17 cellular contexts compared by ENCODE assay signal in the genomic region with DNA sequence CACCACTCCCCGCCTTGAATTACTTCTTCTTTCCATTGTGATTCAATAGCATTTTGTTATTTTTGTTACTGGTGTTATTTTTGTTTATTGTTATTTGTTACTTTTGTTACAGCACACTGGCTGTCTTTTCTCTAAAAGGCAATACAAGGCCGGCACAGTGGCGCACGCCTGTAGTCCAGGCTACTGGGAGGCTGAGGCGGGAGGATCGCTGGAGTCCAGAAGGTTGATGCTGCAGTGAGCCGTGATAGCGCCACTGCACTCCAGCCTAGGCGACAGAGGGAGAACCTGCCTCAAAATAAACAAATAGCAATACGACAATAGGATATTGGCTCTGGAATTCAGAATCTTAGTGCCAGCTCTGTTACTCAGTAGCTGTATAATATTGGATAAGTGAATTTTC. TPM values are rescaled to one million over a fixed set of nuclear protein-coding genes. Genes with fewer than 3 reads are reported as not detected.
DNase-seq lines count a peak whose midpoint lies in the region; ATAC-seq and TF ChIP-seq lines count a peak whose summit lies in the region.
"Had no signal": no experiment of that assay in that cellular context is flagged by ENCODE, and none has a peak within 500 bp of the region (broad histone marks: within the 10 kb centered on the region; RNA-seq: fewer than 3 reads in every experiment).

No MANE protein-coding gene starts in this region.

- CTCF ChIA-PET in HCT116 (lab: Charles Lee), result no interaction called here

- H3K27ac Mint-ChIP-seq in T-helper 2 cell treated with Interferon-gamma antibody and Interleukin-4, amounts not matched to agents 5 μg/mL and 100 μg/mL, for 36 hours, result peak overlapping the region; percentile 65
- H3K27ac Mint-ChIP-seq in activated T-helper 2 cell treated with anti-CD3 and anti-CD28 coated beads, Interferon-gamma antibody, Interleukin-2, Interleukin-4, amounts not matched to agents 10 μg/mL and 5 μg/mL and 100 μg/mL, durations not matched to agents 14 hours and 24 hours and 36 hours, result no peak overlapping the region
- no peak overlapping the region for H3K27ac Mint-ChIP-seq in neural crest cell (ENCODE audit: unreplicated experiment)

- peak overlapping the region; percentile 82 for H3K4me2 ChIP-seq in HCT116 (ENCODE audit: low read length)

- H3K36me3 ChIP-seq in HCT116 (ENCODE audit: control insufficient read depth in 1 of 2, insufficient read depth in 2 of 2, low read length in 2 of 2), result no peaks in the 10 kb centered on the region; a peak in 1 of 4 replicates

- no peak overlapping the region for H3K27ac ChIP-seq in HCT116 (ENCODE audit: low read depth, low read length)

- no peak for TF ChIP-seq POLR2A in HCT116 (IDR thresholded peaks at IDR 0.05; ENCODE audit: borderline replicate concordance, extremely low read depth, insufficient read depth, insufficient read length)

- H3K9me3 Mint-ChIP-seq in T-helper 2 cell treated with Interferon-gamma antibody and Interleukin-4, amounts not matched to agents 5 μg/mL and 100 μg/mL, for 36 hours, result no peaks in the 10 kb centered on the region
- H3K9me3 Mint-ChIP-seq in activated T-helper 2 cell treated with anti-CD3 and anti-CD28 coated beads, Interferon-gamma antibody, Interleukin-2, Interleukin-4, amounts not matched to agents 10 μg/mL and 5 μg/mL and 100 μg/mL, durations not matched to agents 14 hours and 24 hours and 36 hours, result no peaks in the 10 kb centered on the region
- peaks cover 5% of the 10 kb centered on the region for H3K9me3 Mint-ChIP-seq in neural crest cell
- H3K9me3 Mint-ChIP-seq: activated B cell treated with CpG ODN at 0.5 μM for 24 hours; activated T-helper 1 cell treated with anti-CD3 and anti-CD28 coated beads, Interleukin-12 subunit alpha, Interleukin-12 subunit beta, Interleukin-2, Interleukin-4 antibody, amounts not matched to agents 30 ng/mL and 10 ng/mL and 1 ng/mL, durations not matched to agents 14 hours and 24 hours and 36 hours had no signal

- H3K4me1 Mint-ChIP-seq in T-helper 2 cell treated with Interferon-gamma antibody and Interleukin-4, amounts not matched to agents 5 μg/mL and 100 μg/mL, for 36 hours (ENCODE audit: low read depth), result peaks cover 10% of the 10 kb centered on the region
- peaks cover 18% of the 10 kb centered on the region for H3K4me1 Mint-ChIP-seq in activated T-helper 2 cell treated with anti-CD3 and anti-CD28 coated beads, Interferon-gamma antibody, Interleukin-2, Interleukin-4, amounts not matched to agents 10 μg/mL and 5 μg/mL and 100 μg/mL, durations not matched to agents 14 hours and 24 hours and 36 hours (ENCODE audit: low read depth)
- no peaks in the 10 kb centered on the region for H3K4me1 Mint-ChIP-seq in neural crest cell

- H3K9ac ChIP-seq in HCT116 (ENCODE audit: low read length), result no peak overlapping the region

- peaks cover 0 to 5% of the 10 kb centered on the region in 2 experiments; a peak in 1 of 4 replicates for H3K4me1 ChIP-seq in HCT116 (ENCODE audit: control insufficient read depth in 1 of 2, insufficient read depth in 2 of 2, low read length in 2 of 2)

- no peak overlapping the region for H2AFZ ChIP-seq in HCT116 (ENCODE audit: low read depth, low read length, poor library complexity, severe bottlenecking)

- peaks cover 11% of the 10 kb centered on the region for H3K36me3 Mint-ChIP-seq in T-helper 2 cell treated with Interferon-gamma antibody and Interleukin-4, amounts not matched to agents 5 μg/mL and 100 μg/mL, for 36 hours (ENCODE audit: low read depth)
- peaks cover 18% of the 10 kb centered on the region for H3K36me3 Mint-ChIP-seq in activated T-helper 2 cell treated with anti-CD3 and anti-CD28 coated beads, Interferon-gamma antibody, Interleukin-2, Interleukin-4, amounts not matched to agents 10 μg/mL and 5 μg/mL and 100 μg/mL, durations not matched to agents 14 hours and 24 hours and 36 hours (ENCODE audit: low read depth)
- H3K36me3 Mint-ChIP-seq in neural crest cell (ENCODE audit: low read depth), result peaks cover 6% of the 10 kb centered on the region

- intact Hi-C loops in HCT116 (cut with micrococcal nuclease), result no loop called here
- intact Hi-C loops in activated T-helper 2 cell treated with anti-CD3 and anti-CD28 coated beads, Interferon-gamma antibody, Interleukin-2, Interleukin-4, amounts not matched to agents 10 μg/mL and 5 μg/mL and 100 μg/mL, durations not matched to agents 14 hours and 24 hours and 36 hours (cut with micrococcal nuclease), result loop anchor here (10.0 kb wide), 1 partner anchor 247 kb away; a partner anchor contains a TSS

- H3K9me2 ChIP-seq in HCT116 (ENCODE audit: insufficient read depth), result no peaks in the 10 kb centered on the region

- no peak overlapping the region; a peak in 1 of 4 replicates for H3K4me3 ChIP-seq in HCT116 (replicated peaks in 1 of 2; ENCODE audit: low read depth in 1 of 2, low read length in 2 of 2)

- DNase-seq in T-helper 2 cell treated with Interferon-gamma antibody and Interleukin-4, amounts not matched to agents 5 μg/mL and 100 μg/mL, for 36 hours (ENCODE audit: low spot score), result no peak
- no peak for DNase-seq in T-helper 2 cell
- no peak for DNase-seq in HCT116 (ENCODE audit: low read depth, low spot score)
- no peak for DNase-seq in activated T-helper 2 cell treated with anti-CD3 and anti-CD28 coated beads, Interferon-gamma antibody, Interleukin-2, Interleukin-4, amounts not matched to agents 10 μg/mL and 5 μg/mL and 100 μg/mL, durations not matched to agents 14 hours and 24 hours and 36 hours (ENCODE audit: low spot score)
- DNase-seq in neural crest cell (ENCODE audit: low read depth, low spot score), result no peak
- no peak for DNase-seq in RPMI8226
- DNase-seq in dedifferentiated amniotic fluid mesenchymal stem cell (ENCODE audit: extremely low spot score), result no peak
- DNase-seq: activated B cell treated with CpG ODN at 0.5 μM for 24 hours, body of pancreas, left colon, MV-4-11, NCI-H2227 treated with DMSO at 0.1 percent for 48 hours, occipital lobe had no signal

- no peak for ATAC-seq in HCT116
- ATAC-seq in activated CD4-positive, CD25-positive, alpha-beta regulatory T cell treated with anti-CD3 and anti-CD28 coated beads, Interleukin-2, amount 50 U/mL, for 24 hours, result no peak

- POLR2A ChIA-PET in HCT116 (lab: Charles Lee), result no interaction called here

- RAD21 ChIA-PET in HCT116 (lab: Charles Lee; ENCODE audit: low non-redundant PET in 1 of 2, low total read pairs in 2 of 2, uncharacterized antibody in 2 of 2, unreplicated experiment in 2 of 2), result no interaction called here

- TF ChIP-seq CTCF in HCT116 (IDR thresholded peaks at IDR 0.05 in 2 of 3, conservative IDR thresholded peaks at IDR 0.05 in 1 of 3; ENCODE audit: borderline replicate concordance in 1 of 3, insufficient read depth in 1 of 3, low read depth in 2 of 3, low read length in 2 of 3), result no peak
- no peak for TF ChIP-seq CTCF in neural crest cell (conservative IDR thresholded peaks at IDR 0.05)

- no peaks in the 10 kb centered on the region for H3K79me2 ChIP-seq in HCT116 (ENCODE audit: insufficient read depth, low read length)

- TF ChIP-seq RAD21 in HCT116 (IDR thresholded peaks at IDR 0.05; ENCODE audit: low read depth), result no peak

- H3K27me3 ChIP-seq in HCT116 (ENCODE audit: insufficient read depth, low read length), result no peaks in the 10 kb centered on the region
- H3K27me3 ChIP-seq: body of pancreas had no signal

- no peaks in the 10 kb centered on the region for H3K9me3 ChIP-seq in HCT116 (ENCODE audit: control insufficient read depth in 1 of 2, insufficient read depth in 1 of 2, low read depth in 1 of 2, low read length in 2 of 2)
- H3K9me3 ChIP-seq: body of pancreas had no signal

- no peak overlapping the region for H3K4me3 Mint-ChIP-seq in T-helper 2 cell treated with Interferon-gamma antibody and Interleukin-4, amounts not matched to agents 5 μg/mL and 100 μg/mL, for 36 hours
- peak overlapping the region; percentile 13 for H3K4me3 Mint-ChIP-seq in activated T-helper 2 cell treated with anti-CD3 and anti-CD28 coated beads, Interferon-gamma antibody, Interleukin-2, Interleukin-4, amounts not matched to agents 10 μg/mL and 5 μg/mL and 100 μg/mL, durations not matched to agents 14 hours and 24 hours and 36 hours (ENCODE audit: low read depth)
- peak overlapping the region; percentile 31 for H3K4me3 Mint-ChIP-seq in neural crest cell

- H3K27me3 Mint-ChIP-seq in T-helper 2 cell treated with Interferon-gamma antibody and Interleukin-4, amounts not matched to agents 5 μg/mL and 100 μg/mL, for 36 hours (ENCODE audit: low read depth), result no peaks in the 10 kb centered on the region
- no peaks in the 10 kb centered on the region for H3K27me3 Mint-ChIP-seq in activated T-helper 2 cell treated with anti-CD3 and anti-CD28 coated beads, Interferon-gamma antibody, Interleukin-2, Interleukin-4, amounts not matched to agents 10 μg/mL and 5 μg/mL and 100 μg/mL, durations not matched to agents 14 hours and 24 hours and 36 hours (ENCODE audit: low read depth)
- H3K27me3 Mint-ChIP-seq in neural crest cell (ENCODE audit: low read depth), result no peaks in the 10 kb centered on the region
- H3K27me3 Mint-ChIP-seq: activated B cell treated with CpG ODN at 0.5 μM for 24 hours had no signal

- no TSS peak for BruUV-seq in HCT116 (replicated peaks; lab: Mats Ljungman, UMichigan)

- no peaks in the 10 kb centered on the region for H4K20me1 ChIP-seq in HCT116 (ENCODE audit: insufficient read depth)

RNA-seq across cellular contexts. Expression of a gene that starts 1.0 kb away (rescaled TPM):
- total RNA-seq in HCT116 (2021; ENCODE audit: unreplicated experiment) (32.8 TPM), neural crest cell (72.5 and 76.3 TPM in 2 replicates)
- polyA plus RNA-seq in HCT116 (2012), result 30.0 and 33.2 TPM in 2 replicates
- 71.1 and 71.3 TPM in 2 replicates for total RNA-seq in activated T-helper 2 cell treated with anti-CD3 and anti-CD28 coated beads, Interferon-gamma antibody, Interleukin-2, Interleukin-4, amounts not matched to agents 10 μg/mL and 5 μg/mL and 100 μg/mL, durations not matched to agents 14 hours and 24 hours and 36 hours

RNA-seq across cellular contexts. Expression of a gene that starts 6.0 kb away (rescaled TPM):
- total RNA-seq in HCT116 (2021; ENCODE audit: unreplicated experiment) (0.64 TPM), neural crest cell (not detected in 2 replicates)
- 0.07 TPM in 1 of 2 replicates, not detected in the other for polyA plus RNA-seq in HCT116 (2012)
- 358 and 366 TPM in 2 replicates for total RNA-seq in activated T-helper 2 cell treated with anti-CD3 and anti-CD28 coated beads, Interferon-gamma antibody, Interleukin-2, Interleukin-4, amounts not matched to agents 10 μg/mL and 5 μg/mL and 100 μg/mL, durations not matched to agents 14 hours and 24 hours and 36 hours
- total RNA-seq: occipital lobe had no signal

RNA-seq across cellular contexts. Expression of a gene that starts 10.8 kb away (rescaled TPM):
- total RNA-seq in HCT116 (2021; ENCODE audit: unreplicated experiment) (not detected), neural crest cell (not detected in 2 replicates)
- not detected in 2 replicates for polyA plus RNA-seq in HCT116 (2012)
- 22.7 and 26.3 TPM in 2 replicates for total RNA-seq in activated T-helper 2 cell treated with anti-CD3 and anti-CD28 coated beads, Interferon-gamma antibody, Interleukin-2, Interleukin-4, amounts not matched to agents 10 μg/mL and 5 μg/mL and 100 μg/mL, durations not matched to agents 14 hours and 24 hours and 36 hours
- total RNA-seq: A673, body of pancreas, left colon, occipital lobe, urinary bladder had no signal
- polyA plus RNA-seq: urinary bladder had no signal

RNA-seq across cellular contexts. Expression of a gene that starts 21.7 kb away (rescaled TPM):
- total RNA-seq in HCT116 (2021; ENCODE audit: unreplicated experiment) (14.7 TPM), neural crest cell (10.1 and 12.0 TPM in 2 replicates)
- polyA plus RNA-seq in HCT116 (2012), result 8.1 and 8.4 TPM in 2 replicates
- total RNA-seq in activated T-helper 2 cell treated with anti-CD3 and anti-CD28 coated beads, Interferon-gamma antibody, Interleukin-2, Interleukin-4, amounts not matched to agents 10 μg/mL and 5 μg/mL and 100 μg/mL, durations not matched to agents 14 hours and 24 hours and 36 hours, result 10.6 and 11.6 TPM in 2 replicates

RNA-seq across cellular contexts. Expression of a gene that starts 27.3 kb away (rescaled TPM):
- total RNA-seq in HCT116 (2021; ENCODE audit: unreplicated experiment) (1.4 TPM), neural crest cell (29.5 and 31.5 TPM in 2 replicates)
- 1.3 and 1.8 TPM in 2 replicates for polyA plus RNA-seq in HCT116 (2012)
- total RNA-seq in activated T-helper 2 cell treated with anti-CD3 and anti-CD28 coated beads, Interferon-gamma antibody, Interleukin-2, Interleukin-4, amounts not matched to agents 10 μg/mL and 5 μg/mL and 100 μg/mL, durations not matched to agents 14 hours and 24 hours and 36 hours, result 0.78 and 0.94 TPM in 2 replicates

Comparison
In these comparisons a context has a peak if more than half of its experiments do, and no peak if none do; other contexts are left out.
1. RNA of a gene that starts 6.0 kb away (total RNA-seq): 358 to 366 TPM in activated T-helper 2 cell treated with anti-CD3 and anti-CD28 coated beads, Interferon-gamma antibody, Interleukin-2, Interleukin-4, amounts not matched to agents 10 μg/mL and 5 μg/mL and 100 μg/mL, durations not matched to agents 14 hours and 24 hours and 36 hours; 0.64 TPM in HCT116 (single experiment) and not detected in neural crest cell; every median in the first group is over 100 times any median in the second.
2. RNA of a gene that starts 10.8 kb away (total RNA-seq): 22.7 to 26.3 TPM in activated T-helper 2 cell treated with anti-CD3 and anti-CD28 coated beads, Interferon-gamma antibody, Interleukin-2, Interleukin-4, amounts not matched to agents 10 μg/mL and 5 μg/mL and 100 μg/mL, durations not matched to agents 14 hours and 24 hours and 36 hours; not detected in HCT116 (single experiment) and not detected in neural crest cell; every median in the first group is over 10 times any median in the second.